ENCODE assay signal across 17 cellular contexts in the genomic region with DNA sequence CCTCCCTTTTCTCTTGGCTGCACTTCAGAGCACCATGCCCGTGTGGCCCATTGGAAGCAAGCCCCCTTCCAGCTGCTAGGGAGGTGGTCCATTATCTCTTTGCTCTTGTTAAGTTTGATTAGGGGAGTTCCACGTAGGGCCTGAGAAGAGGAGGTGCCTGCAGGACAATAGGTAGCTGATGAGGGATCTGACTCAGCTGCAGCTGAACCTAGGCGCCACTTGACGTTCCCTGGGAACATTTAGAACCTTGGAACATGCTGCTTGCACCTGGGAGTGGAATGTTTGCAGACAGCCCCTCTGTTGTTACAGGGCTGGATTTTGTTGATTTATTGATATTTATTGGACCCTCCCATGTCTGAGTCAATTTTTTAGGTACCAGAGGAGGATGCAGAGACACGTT. TPM values are rescaled to one million over a fixed set of nuclear protein-coding genes. Genes with fewer than 3 reads are reported as not detected.
A peak's percentile ranks its signal among the peaks of the same experiment; 100 is the strongest.
DNase-seq lines count a peak whose midpoint lies in the region; ATAC-seq and TF ChIP-seq lines count a peak whose summit lies in the region.
"Had no signal": no experiment of that assay in that cellular context is flagged by ENCODE, and none has a peak within 500 bp of the region (broad histone marks: within the 10 kb centered on the region; RNA-seq: fewer than 3 reads in every experiment).

No MANE protein-coding gene starts in this region.

- ATAC-seq in PC-3 = no peak
- ATAC-seq in stimulated activated naive B cell treated with anti-CD40 and anti-IgM and Interleukin-4, amounts not matched to agents 10 μg/mL and 1 μg/mL and 100 μg/mL, for 72 hours (replicated peaks) = no peak
- ATAC-seq in GM21737 (IDR thresholded peaks at IDR 0.05; ENCODE audit: unreplicated experiment) = no peak
- ATAC-seq in HG02642 (IDR thresholded peaks at IDR 0.05; ENCODE audit: poor library complexity, unreplicated experiment) = no peak
- ATAC-seq: activated CD4-positive, CD25-positive, alpha-beta regulatory T cell treated with anti-CD3 and anti-CD28 coated beads, Interleukin-2, amount 50 U/mL, for 24 hours; K562 had no signal

- H3F3A ChIP-seq in PC-3 (ENCODE audit: low read length, unreplicated experiment) = no peaks in the 10 kb centered on the region

- H3K9me3 Mint-ChIP-seq in stimulated activated naive B cell treated with anti-CD40 and anti-IgM and Interleukin-4, amounts not matched to agents 10 μg/mL and 1 μg/mL and 100 μg/mL, for 72 hours = no peaks in the 10 kb centered on the region

- dilution Hi-C loops in mammary epithelial cell (cut with HindIII; ENCODE audit: low sequenced_read_pairs) = loop anchor here (5.0 kb wide), 2 partner anchors 98 to 177 kb away; no protein-coding TSS in a partner anchor

- 66% methylated on average over 5 of the region's 5 CpGs for WGBS in mammary epithelial cell (ENCODE audit: low coverage, missing lambda C conversion rate)
- WGBS in ovary, 3 donors = 58 to 66% (median 62%) methylated on average over 5 of the region's 5 CpGs

- H2AFZ ChIP-seq in mammary epithelial cell (ENCODE audit: low read depth, low read length) (no peak overlapping the region), PC-3 (ENCODE audit: low read length) (no peak overlapping the region), fibroblast of lung (ENCODE audit: low read length) (no peak overlapping the region)

- peak overlapping the region; percentile 69 for H3K27ac Mint-ChIP-seq in stimulated activated naive B cell treated with anti-CD40 and anti-IgM and Interleukin-4, amounts not matched to agents 10 μg/mL and 1 μg/mL and 100 μg/mL, for 72 hours

- H3K9me3 ChIP-seq in mammary epithelial cell (replicated peaks; ENCODE audit: insufficient read depth, low read length) = no peaks in the 10 kb centered on the region
- H3K9me3 ChIP-seq in breast epithelium = no peaks in the 10 kb centered on the region
- no peaks in the 10 kb centered on the region for H3K9me3 ChIP-seq in PC-3 (ENCODE audit: low read length)
- H3K9me3 ChIP-seq in fibroblast of lung (ENCODE audit: control insufficient read depth, insufficient read depth, low read depth, low read length) = no peaks in the 10 kb centered on the region
- no peaks in the 10 kb centered on the region for H3K9me3 ChIP-seq in ovary
- H3K9me3 ChIP-seq: esophagus muscularis mucosa, sigmoid colon, SJSA1 had no signal

- H3K36me3 ChIP-seq in mammary epithelial cell (ENCODE audit: insufficient read depth, low read length) (peaks cover 4% of the 10 kb centered on the region), breast epithelium (no peaks in the 10 kb centered on the region), PC-3 (ENCODE audit: low read depth, low read length) (peaks cover 37% of the 10 kb centered on the region), fibroblast of lung (ENCODE audit: control insufficient read depth, insufficient read depth, low read length) (peaks cover 14% of the 10 kb centered on the region), ovary (no peaks in the 10 kb centered on the region)
- H3K36me3 ChIP-seq: sigmoid colon had no signal

- TF ChIP-seq POLR2A in breast epithelium (IDR thresholded peaks at IDR 0.05) = no peak
- no peak for TF ChIP-seq POLR2A in ovary (IDR thresholded peaks at IDR 0.05)

- in situ Hi-C loops in mammary epithelial cell (cut with MboI; ENCODE audit: low sequenced_read_pairs in 2 of 2) = no loop called here

- no peaks in the 10 kb centered on the region for H3K27me3 Mint-ChIP-seq in stimulated activated naive B cell treated with anti-CD40 and anti-IgM and Interleukin-4, amounts not matched to agents 10 μg/mL and 1 μg/mL and 100 μg/mL, for 72 hours

- DNase-seq in mammary epithelial cell (peak; percentile 55), breast epithelium (ENCODE audit: low spot score in 2 of 2) (no peak), PC-3 (peak; percentile 47), fibroblast of lung (ENCODE audit: low read depth in 2 of 2) (no peak), ovary (no peak)
- DNase-seq in stimulated activated naive B cell treated with anti-CD40 and anti-IgM and Interleukin-4, amounts not matched to agents 10 μg/mL and 1 μg/mL and 100 μg/mL, for 72 hours = no peak
- DNase-seq: activated naive CD4-positive, alpha-beta T cell; cerebellar nuclear complex; NCI-H1694; sigmoid colon; substantia nigra had no signal

- H3K36me3 Mint-ChIP-seq in stimulated activated naive B cell treated with anti-CD40 and anti-IgM and Interleukin-4, amounts not matched to agents 10 μg/mL and 1 μg/mL and 100 μg/mL, for 72 hours = peaks cover 27 to 42% of the 10 kb centered on the region in 2 donors

- POLR2A ChIA-PET in PC-3 (lab: Charles Lee; ENCODE audit: unreplicated experiment) = interaction anchor here (0.6 kb wide), 1 partner anchor 120 kb away, joined by 3 read pairs; no protein-coding TSS in a partner anchor

- H3K4me2 ChIP-seq in mammary epithelial cell (ENCODE audit: insufficient read depth, low read depth, low read length) (peak overlapping the region; percentile 27), PC-3 (ENCODE audit: low read length) (peak overlapping the region; percentile 95), fibroblast of lung (ENCODE audit: extremely low read depth, insufficient read depth, low read length) (peak overlapping the region; percentile 81)

- intact Hi-C loops in mammary epithelial cell (cut with micrococcal nuclease) (no loop called here), breast epithelium (cut with DNase I; ENCODE audit: low total_unique reads) (no loop called here), PC-3 (cut with micrococcal nuclease) (no loop called here), ovary (cut with DNase I) (no loop called here)

- H3K9me2 ChIP-seq in PC-3 (replicated peaks; ENCODE audit: low read length) = no peaks in the 10 kb centered on the region

- peaks cover 89% of the 10 kb centered on the region for H3K79me2 ChIP-seq in mammary epithelial cell (ENCODE audit: insufficient read depth, low read length)
- H3K79me2 ChIP-seq in PC-3 (ENCODE audit: low read length) = peaks cover 93% of the 10 kb centered on the region
- peaks cover 91% of the 10 kb centered on the region for H3K79me2 ChIP-seq in fibroblast of lung (ENCODE audit: control insufficient read depth, insufficient read depth, low read length)

- TF ChIP-seq CTCF in mammary epithelial cell (conservative IDR thresholded peaks at IDR 0.05 in 1 of 2, IDR thresholded peaks at IDR 0.05 in 1 of 2; ENCODE audit: extremely low read depth in 1 of 2, insufficient read depth in 1 of 2, low read depth in 1 of 2, low read length in 2 of 2) (no peak), breast epithelium (IDR thresholded peaks at IDR 0.05) (no peak), PC-3 (conservative IDR thresholded peaks at IDR 0.05; ENCODE audit: low read depth, low read length) (no peak), fibroblast of lung (conservative IDR thresholded peaks at IDR 0.05 in 1 of 2, IDR thresholded peaks at IDR 0.05 in 1 of 2; ENCODE audit: low read depth in 1 of 2, low read length in 2 of 2) (no peak), ovary (IDR thresholded peaks at IDR 0.05) (no peak)

- CTCF ChIA-PET in mammary epithelial cell (lab: Charles Lee; ENCODE audit: low non-redundant PET) = no interaction called here
- CTCF ChIA-PET in PC-3 (lab: Charles Lee) = no interaction called here

- H3K27me3 ChIP-seq in mammary epithelial cell (ENCODE audit: insufficient read depth, low read length) (no peaks in the 10 kb centered on the region), breast epithelium (no peaks in the 10 kb centered on the region), PC-3 (ENCODE audit: low read length) (no peaks in the 10 kb centered on the region), fibroblast of lung (ENCODE audit: control insufficient read depth, insufficient read depth, low read length) (no peaks in the 10 kb centered on the region), ovary (no peaks in the 10 kb centered on the region)
- H3K27me3 ChIP-seq: esophagus muscularis mucosa, sigmoid colon, SJSA1 had no signal

- no TSS peak for BruUV-seq in mammary epithelial cell (replicated peaks; lab: Mats Ljungman, UMichigan)
- BruUV-seq in PC-3 (replicated peaks; lab: Mats Ljungman, UMichigan) = no TSS peak

- peak overlapping the region in 1 of 2 donors; percentile 5 for H3K4me3 Mint-ChIP-seq in stimulated activated naive B cell treated with anti-CD40 and anti-IgM and Interleukin-4, amounts not matched to agents 10 μg/mL and 1 μg/mL and 100 μg/mL, for 72 hours

- H3K9ac ChIP-seq in mammary epithelial cell (ENCODE audit: insufficient read depth, low read length) (no peak overlapping the region), PC-3 (ENCODE audit: low read length) (peak overlapping the region; percentile 97), fibroblast of lung (ENCODE audit: insufficient read depth, low read length) (no peak overlapping the region)

- H3K4me1 Mint-ChIP-seq in stimulated activated naive B cell treated with anti-CD40 and anti-IgM and Interleukin-4, amounts not matched to agents 10 μg/mL and 1 μg/mL and 100 μg/mL, for 72 hours = peaks cover 53 to 74% of the 10 kb centered on the region in 2 donors

- H3K4me1 ChIP-seq in mammary epithelial cell (ENCODE audit: insufficient read depth, low read length) = peaks cover 49% of the 10 kb centered on the region
- no peaks in the 10 kb centered on the region for H3K4me1 ChIP-seq in breast epithelium
- peaks cover 64% of the 10 kb centered on the region for H3K4me1 ChIP-seq in PC-3 (ENCODE audit: insufficient read depth, low read length)
- peaks cover 9% of the 10 kb centered on the region for H3K4me1 ChIP-seq in fibroblast of lung (ENCODE audit: control insufficient read depth, extremely low read depth, insufficient read depth, low read length)
- peaks cover 25% of the 10 kb centered on the region for H3K4me1 ChIP-seq in ovary (ENCODE audit: insufficient read depth)

- H3K27ac ChIP-seq in mammary epithelial cell (ENCODE audit: insufficient read depth, low read depth, low read length) (peak overlapping the region; percentile 40), breast epithelium (no peak overlapping the region), PC-3 (ENCODE audit: low read length) (peak overlapping the region; percentile 73), fibroblast of lung (ENCODE audit: insufficient read depth, low read length) (peak overlapping the region; percentile 49), ovary (no peak overlapping the region)
- H3K27ac ChIP-seq: sigmoid colon, SJSA1 had no signal

- H4K20me1 ChIP-seq in mammary epithelial cell (ENCODE audit: insufficient read depth, low read length) (no peaks in the 10 kb centered on the region), PC-3 (ENCODE audit: low read length) (peaks cover 60% of the 10 kb centered on the region), fibroblast of lung (ENCODE audit: control insufficient read depth, extremely low read depth, insufficient read depth, low read length) (peaks cover 2% of the 10 kb centered on the region)

- H3K4me3 ChIP-seq in mammary epithelial cell (replicated peaks in 1 of 3; ENCODE audit: insufficient read depth in 1 of 3, low read depth in 2 of 3, low read length in 3 of 3) (no peak overlapping the region), breast epithelium (no peak overlapping the region), PC-3 (ENCODE audit: low read length) (peak overlapping the region; percentile 100), fibroblast of lung (replicated peaks in 1 of 4; ENCODE audit: control extremely low read depth in 1 of 4, insufficient read depth in 1 of 4, low read depth in 3 of 4, low read length in 4 of 4) (peak overlapping the region in 3 of 4 experiments; percentile 39 to 97 (median 83)), ovary (no peak overlapping the region)
- H3K4me3 ChIP-seq: esophagus muscularis mucosa, K562, sigmoid colon, SJSA1 had no signal

- TF ChIP-seq EP300 in ovary (IDR thresholded peaks at IDR 0.05) = no peak

RNA-seq across cellular contexts. Expression of a gene that starts 4.7 kb away (rescaled TPM):
- total RNA-seq in mammary epithelial cell (10 to 100 TPM in 1 of 2 donors, 1 to 10 TPM in 1; 8.7 to 41.0 TPM), breast epithelium (10 to 100 TPM; 22.5 to 44.6 (median 33.4) TPM), PC-3 (2014; rRNA removed) (75.6 and 86.4 TPM in 2 replicates), fibroblast of lung (48.8 and 69.9 TPM in 2 replicates), ovary (10 to 100 TPM; 21.6 to 78.6 (median 46.0) TPM)
- polyA plus RNA-seq in mammary epithelial cell (29.2 TPM), fibroblast of lung (173 and 210 TPM in 2 replicates), ovary (10 to 100 TPM; 18.7 to 78.6 TPM)
- polyA minus RNA-seq in mammary epithelial cell (60.6 TPM), fibroblast of lung (ENCODE audit: low replicate concordance) (738 and 1,027 TPM in 2 replicates)
- 201 and 211 TPM in 2 replicates for polyA plus RNA-seq in fibroblast of lung (2012)

Comparison
In these comparisons a context has a peak if more than half of its experiments do, and no peak if none do; other contexts are left out.
1. DNase-seq: peak in mammary epithelial cell (single experiment) and PC-3 (single experiment); none in breast epithelium (0 of 2), fibroblast of lung (0 of 2), stimulated activated naive B cell treated with anti-CD40 and anti-IgM and Interleukin-4, amounts not matched to agents 10 μg/mL and 1 μg/mL and 100 μg/mL, for 72 hours (single experiment) and ovary (0 of 5).
2. H3K27ac ChIP-seq: peak in mammary epithelial cell (single experiment), PC-3 (single experiment) and fibroblast of lung (single experiment); none in breast epithelium (0 of 2) and ovary (0 of 2).
3. H3K4me2 ChIP-seq: peak in every context shown above with its lines; median percentile 95 in PC-3; 81 in fibroblast of lung; 27 in mammary epithelial cell.
4. H3K4me3 ChIP-seq: peak in PC-3 (single experiment) and fibroblast of lung (3 of 4); none in mammary epithelial cell (0 of 3), breast epithelium (0 of 3) and ovary (single experiment).